Comparison of ENCODE assay signal across 29 cellular contexts in genomic region chr4:22597471-22597870, GRCh38.
"Had no signal": no experiment of that assay in that cellular context is flagged by ENCODE, and none has a peak within 500 bp of the region (broad histone marks: within the 10 kb centered on the region; RNA-seq: fewer than 3 reads in every experiment).

No MANE protein-coding gene starts in this region.

- H3K9me3 ChIP-seq: Peyer's patch, SJSA1 had no signal

- H3K4me3 ChIP-seq: cardiac muscle cell, Peyer's patch, SJSA1 had no signal

- H3K27ac ChIP-seq: brain microvascular endothelial cell, cardiac muscle cell, Peyer's patch, RWPE1, SJSA1, VCaP had no signal

- ATAC-seq: activated CD4-positive, alpha-beta T cell treated with anti-CD3 and anti-CD28 coated beads for 36 hours; activated T-helper 17 cell treated with anti-CD3 and anti-CD28 coated beads, Interleukin-2, amount 50 U/mL, for 72 hours; SK-N-SH treated with all-trans-retinoic acid at 6 μM for 48 hours; T-cell had no signal

- H3K27me3 Mint-ChIP-seq: activated CD4-positive, alpha-beta memory T cell treated with anti-CD3 and anti-CD28 coated beads, Interleukin-2, amount 10 ng/mL, durations not matched to agents 7 days and 5 days; activated CD4-positive, alpha-beta T cell treated with anti-CD3 and anti-CD28 coated beads for 36 hours; activated naive CD8-positive, alpha-beta T cell; activated T-helper 17 cell treated with anti-CD3 and anti-CD28 coated beads, Interleukin-2, amount 50 U/mL, for 72 hours; T-cell had no signal

- H3K4me1 ChIP-seq: Peyer's patch, SJSA1 had no signal

- H3K9me3 Mint-ChIP-seq: activated naive CD4-positive, alpha-beta T cell treated with anti-CD3 and anti-CD28 coated beads for 36 hours; T-cell had no signal

- H3K27ac Mint-ChIP-seq: activated CD4-positive, alpha-beta memory T cell treated with anti-CD3 and anti-CD28 coated beads, Interleukin-2, amount 10 ng/mL, durations not matched to agents 7 days and 5 days; activated CD4-positive, alpha-beta T cell treated with anti-CD3 and anti-CD28 coated beads for 36 hours; activated naive CD4-positive, alpha-beta T cell treated with anti-CD3 and anti-CD28 coated beads for 36 hours; activated naive CD8-positive, alpha-beta T cell; activated T-helper 17 cell treated with anti-CD3 and anti-CD28 coated beads, Interleukin-2, amount 50 U/mL, for 72 hours; T-cell had no signal

- H3K36me3 ChIP-seq: brain microvascular endothelial cell, cardiac muscle cell, Peyer's patch, SJSA1 had no signal

- DNase-seq: activated CD4-positive, alpha-beta memory T cell treated with anti-CD3 and anti-CD28 coated beads, Interleukin-2, amount 10 ng/mL, durations not matched to agents 7 days and 5 days; activated CD4-positive, alpha-beta T cell treated with anti-CD3 and anti-CD28 coated beads for 36 hours; activated CD4-positive, alpha-beta T cell treated with anti-CD3 and anti-CD28 coated beads, Interleukin-2, amount 50 U/mL, for 1 hour; activated gamma-delta T cell; activated naive CD4-positive, alpha-beta T cell treated with anti-CD3 and anti-CD28 coated beads for 36 hours; activated T-cell treated with anti-CD3 and anti-CD28 coated beads for 4 hours; activated T-cell treated with anti-CD3 and anti-CD28 coated beads, Interleukin-2, amount 50 U/mL, for 48 hours; amygdala; brain microvascular endothelial cell; KG1; NCI-H1092 treated with DMSO at 0.1 percent for 48 hours; NCI-H1417 treated with DMSO at 0.1 percent for 48 hours; NCI-H1694; NCI-H2029; NCI-H510A treated with DMSO at 0.1 percent for 48 hours; NCI-H69; NK-92 treated with Interleukin-12 subunit alpha and Interleukin-12 subunit beta, amount 100 ng/mL, for 24 hours; Peyer's patch; SHP77; T-cell; T-helper 2 cell; T1000 had no signal

- H3K36me3 Mint-ChIP-seq: activated naive CD8-positive, alpha-beta T cell; T-cell had no signal

- H3K4me3 Mint-ChIP-seq: activated CD4-positive, alpha-beta memory T cell treated with anti-CD3 and anti-CD28 coated beads, Interleukin-2, amount 10 ng/mL, durations not matched to agents 7 days and 5 days; activated CD4-positive, alpha-beta T cell treated with anti-CD3 and anti-CD28 coated beads for 36 hours; activated naive CD4-positive, alpha-beta T cell treated with anti-CD3 and anti-CD28 coated beads for 36 hours; activated naive CD8-positive, alpha-beta T cell; activated T-helper 17 cell treated with anti-CD3 and anti-CD28 coated beads, Interleukin-2, amount 50 U/mL, for 72 hours; T-cell had no signal

- H3K4me1 Mint-ChIP-seq: activated CD4-positive, alpha-beta memory T cell treated with anti-CD3 and anti-CD28 coated beads, Interleukin-2, amount 10 ng/mL, durations not matched to agents 7 days and 5 days; activated T-helper 17 cell treated with anti-CD3 and anti-CD28 coated beads, Interleukin-2, amount 50 U/mL, for 72 hours; T-cell had no signal

- H3K27me3 ChIP-seq: brain microvascular endothelial cell, cardiac muscle cell, Peyer's patch, SJSA1 had no signal
